Comparison of ENCODE assay signal across 15 cellular contexts in the genomic region with DNA sequence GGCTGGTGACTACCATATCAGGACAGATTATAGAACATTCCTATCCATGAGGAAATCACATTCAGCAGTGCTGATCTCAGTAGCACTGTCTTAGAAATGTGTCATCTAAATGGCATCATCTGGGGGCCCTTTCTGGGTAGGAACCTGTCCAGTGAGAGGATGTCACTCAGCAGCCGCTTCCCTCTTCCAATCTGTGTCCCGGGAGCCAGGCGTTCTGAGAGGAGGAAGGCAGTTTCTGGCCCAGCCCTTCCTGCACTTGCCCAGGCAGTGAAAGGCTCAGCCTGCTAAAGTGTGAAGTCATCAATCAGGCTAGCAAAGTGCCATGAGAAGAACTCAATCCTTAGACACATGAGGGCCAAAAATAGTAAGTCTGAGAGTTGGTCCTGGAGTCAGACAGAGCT. TPM values are rescaled to one million over a fixed set of nuclear protein-coding genes. Genes with fewer than 3 reads are reported as not detected.
A peak's percentile ranks its signal among the peaks of the same experiment; 100 is the strongest.
DNase-seq lines count a peak whose midpoint lies in the region; ATAC-seq, FAIRE-seq and TF ChIP-seq lines count a peak whose summit lies in the region.
"Had no signal": no experiment of that assay in that cellular context is flagged by ENCODE, and none has a peak within 500 bp of the region (broad histone marks: within the 10 kb centered on the region; RNA-seq: fewer than 3 reads in every experiment).

No MANE protein-coding gene starts in this region.

- H3K27ac ChIP-seq in heart right ventricle (peak overlapping the region in 7 of 10 donors; percentile 11 to 61 (median 38)), skeletal muscle tissue (ENCODE audit: low read depth, low read length) (peak overlapping the region; percentile 63)
- H3K27ac ChIP-seq: pancreas had no signal

- peak overlapping the region; percentile 27 for H3K27ac Mint-ChIP-seq in T-helper 1 cell treated with Interleukin-12 subunit alpha and Interleukin-12 subunit beta and Interleukin-4 antibody, amounts not matched to agents 30 μg/mL and 1 μg/mL, for 36 hours
- H3K27ac Mint-ChIP-seq: activated naive CD8-positive, alpha-beta T cell treated with anti-CD3 and anti-CD28 coated beads, Interleukin-2, amount 50 U/mL, for 24 hours; T-helper 2 cell treated with Interferon-gamma antibody and Interleukin-4, amounts not matched to agents 5 μg/mL and 100 μg/mL, for 36 hours had no signal

- intact Hi-C loops in heart right ventricle (cut with DNase I) = loop anchor here in 1 of 10 donors (10.0 kb wide), 1 partner anchor 138 kb away; the partner anchor contains the start of gene ACTA1

- H3K9me3 ChIP-seq in heart right ventricle = no peaks in the 10 kb centered on the region
- H3K9me3 ChIP-seq in skeletal muscle tissue (ENCODE audit: control insufficient read depth in 3 of 3, low read length in 3 of 3) = no peaks in the 10 kb centered on the region
- H3K9me3 ChIP-seq: pancreas had no signal

- H3K27me3 Mint-ChIP-seq in T-helper 1 cell treated with Interleukin-12 subunit alpha and Interleukin-12 subunit beta and Interleukin-4 antibody, amounts not matched to agents 30 μg/mL and 1 μg/mL, for 36 hours (ENCODE audit: low read depth) = no peaks in the 10 kb centered on the region
- H3K27me3 Mint-ChIP-seq: activated naive CD8-positive, alpha-beta T cell treated with anti-CD3 and anti-CD28 coated beads, Interleukin-2, amount 50 U/mL, for 24 hours had no signal

- no peaks in the 10 kb centered on the region for H3K27me3 ChIP-seq in bronchial epithelial cell (ENCODE audit: control insufficient read depth, insufficient read depth, low read length)
- no peaks in the 10 kb centered on the region for H3K27me3 ChIP-seq in heart right ventricle
- H3K27me3 ChIP-seq in skeletal muscle tissue (ENCODE audit: control insufficient read depth in 3 of 3, insufficient read depth in 3 of 3, low read length in 3 of 3) = no peaks in the 10 kb centered on the region
- H3K27me3 ChIP-seq: pancreas had no signal

- no peak for DNase-seq in T-helper 1 cell
- peak; percentile 81 for DNase-seq in bronchial epithelial cell (ENCODE audit: low read depth)
- DNase-seq in heart right ventricle = peak in 1 of 2 donors; percentile 38
- DNase-seq in midbrain (lab: John Stamatoyannopoulos, UW) = no peak
- DNase-seq in left lobe of liver (ENCODE audit: low spot score) = no peak
- DNase-seq in NCI-H82 (lab: John Stamatoyannopoulos, UW) = no peak
- DNase-seq: 8988T; activated naive CD8-positive, alpha-beta T cell treated with anti-CD3 and anti-CD28 coated beads, Interleukin-2, amount 50 U/mL, for 24 hours; DMS79; NCI-H1694 treated with DMSO at 0.1 percent for 48 hours; pancreas had no signal

- H3K9ac ChIP-seq in skeletal muscle tissue (ENCODE audit: low read depth in 1 of 3, low read length in 3 of 3) = no peak overlapping the region

- H3K4me1 ChIP-seq in heart right ventricle (peaks cover 0 to 17% (median 5%) of the 10 kb centered on the region in 9 donors), skeletal muscle tissue (ENCODE audit: control insufficient read depth in 3 of 3, insufficient read depth in 3 of 3, low read length in 3 of 3) (peaks cover 9 to 15% (median 10%) of the 10 kb centered on the region in 3 donors)
- H3K4me1 ChIP-seq: pancreas had no signal

- peak; percentile 85 for FAIRE-seq in bronchial epithelial cell (lab: Jason Lieb, UNC)
- FAIRE-seq: endometrium, pancreas had no signal

- TF ChIP-seq CTCF in bronchial epithelial cell (IDR thresholded peaks at IDR 0.05; ENCODE audit: insufficient read depth, low read length, severe bottlenecking) = no peak
- no peak for TF ChIP-seq CTCF in heart right ventricle (IDR thresholded peaks at IDR 0.05)

- peaks cover 9% of the 10 kb centered on the region for H3K36me3 ChIP-seq in bronchial epithelial cell (ENCODE audit: control insufficient read depth, insufficient read depth, low read length)
- peaks cover 0 to 75% (median 22%) of the 10 kb centered on the region in 9 donors for H3K36me3 ChIP-seq in heart right ventricle
- H3K36me3 ChIP-seq in skeletal muscle tissue (ENCODE audit: control insufficient read depth in 3 of 3, insufficient read depth in 3 of 3, low read length in 3 of 3) = peaks cover 27 to 32% (median 27%) of the 10 kb centered on the region in 3 donors

- H3K4me1 Mint-ChIP-seq in T-helper 1 cell treated with Interleukin-12 subunit alpha and Interleukin-12 subunit beta and Interleukin-4 antibody, amounts not matched to agents 30 μg/mL and 1 μg/mL, for 36 hours (ENCODE audit: low read depth) = no peaks in the 10 kb centered on the region

- peak in 7 of 8 donors; percentile 64 to 92 (median 85) for ATAC-seq in heart right ventricle
- ATAC-seq in left lobe of liver = no peak
- ATAC-seq: activated naive CD8-positive, alpha-beta T cell treated with anti-CD3 and anti-CD28 coated beads, Interleukin-2, amount 50 U/mL, for 24 hours; pancreas had no signal

- WGBS in heart right ventricle, 2 donors = 42% methylated on average over 3 of the region's 3 CpGs

- H3K4me3 ChIP-seq in bronchial epithelial cell (ENCODE audit: low read depth, low read length) (no peak overlapping the region), heart right ventricle (no peak overlapping the region), skeletal muscle tissue (ENCODE audit: low read length in 3 of 3) (no peak overlapping the region)
- H3K4me3 ChIP-seq: pancreas had no signal

- peaks cover 2% of the 10 kb centered on the region for H3K9me3 Mint-ChIP-seq in T-helper 1 cell treated with Interleukin-12 subunit alpha and Interleukin-12 subunit beta and Interleukin-4 antibody, amounts not matched to agents 30 μg/mL and 1 μg/mL, for 36 hours
- H3K9me3 Mint-ChIP-seq: activated naive CD8-positive, alpha-beta T cell treated with anti-CD3 and anti-CD28 coated beads, Interleukin-2, amount 50 U/mL, for 24 hours had no signal

- peaks cover 22% of the 10 kb centered on the region for H3K36me3 Mint-ChIP-seq in T-helper 1 cell treated with Interleukin-12 subunit alpha and Interleukin-12 subunit beta and Interleukin-4 antibody, amounts not matched to agents 30 μg/mL and 1 μg/mL, for 36 hours (ENCODE audit: low read depth)

- no peak overlapping the region for H3K4me3 Mint-ChIP-seq in T-helper 1 cell treated with Interleukin-12 subunit alpha and Interleukin-12 subunit beta and Interleukin-4 antibody, amounts not matched to agents 30 μg/mL and 1 μg/mL, for 36 hours
- H3K4me3 Mint-ChIP-seq: activated naive CD8-positive, alpha-beta T cell treated with anti-CD3 and anti-CD28 coated beads, Interleukin-2, amount 50 U/mL, for 24 hours; T-helper 2 cell treated with Interferon-gamma antibody and Interleukin-4, amounts not matched to agents 5 μg/mL and 100 μg/mL, for 36 hours had no signal

RNA-seq across cellular contexts. Expression of gene RAB4A, which starts 25.6 kb away (rescaled TPM):
- total RNA-seq in bronchial epithelial cell (33.4 and 39.0 TPM in 2 replicates), heart right ventricle (100 to 1,000 TPM in 9 of 10 donors, 10 to 100 TPM in 1; 94.8 to 131 (median 116) TPM), skeletal muscle tissue (25.1 TPM), left lobe of liver (63.7 TPM)
- 10 to 100 TPM; 15.7 to 57.1 TPM for polyA plus RNA-seq in heart right ventricle

RNA-seq across cellular contexts. Expression of gene CCSAP, which starts 46.3 kb away (rescaled TPM):
- total RNA-seq in bronchial epithelial cell = 7.6 and 10.1 TPM in 2 replicates
- 1 to 10 TPM; 1.0 to 4.7 (median 3.5) TPM for total RNA-seq in heart right ventricle
- 1 to 10 TPM in 1 of 2 donors, under 1 TPM in 1; 0.91 to 2.0 TPM for polyA plus RNA-seq in heart right ventricle
- 5.2 TPM for total RNA-seq in skeletal muscle tissue
- 1.9 TPM for total RNA-seq in left lobe of liver
